In the genomic region with DNA sequence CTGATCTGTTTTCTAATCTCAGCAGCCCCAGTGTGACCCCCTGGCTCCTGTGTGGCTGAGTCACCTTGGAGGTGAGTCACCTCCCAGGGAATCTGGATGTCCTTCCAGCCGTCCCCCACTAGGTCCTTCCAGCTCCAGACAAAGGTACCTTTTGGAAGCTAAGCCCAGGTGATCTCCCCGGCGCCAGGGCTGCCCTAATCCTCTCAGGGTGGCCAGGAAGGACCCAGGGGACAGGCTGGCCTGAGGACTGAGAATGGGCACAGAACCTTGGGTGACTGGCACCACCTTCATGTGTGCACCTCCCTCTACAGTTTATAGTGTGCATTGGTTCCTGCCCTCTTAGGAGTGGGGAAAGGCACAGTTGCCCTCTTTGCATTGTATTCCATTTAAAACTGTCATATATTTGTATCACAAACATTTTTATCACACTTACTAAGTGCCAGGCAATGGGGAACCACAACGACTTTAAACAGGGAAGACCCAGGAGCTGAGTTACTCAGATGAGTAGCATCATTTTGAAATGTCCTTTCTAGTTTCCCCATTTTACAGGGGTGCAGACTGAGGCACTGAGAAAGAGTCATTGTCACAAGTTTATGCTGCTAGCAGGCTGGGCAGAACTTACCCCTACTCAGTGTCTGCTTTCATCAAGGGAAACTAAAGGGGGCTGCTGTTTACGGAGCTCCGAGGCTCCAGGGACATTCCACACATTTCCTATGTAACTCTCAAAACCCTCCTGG, we compare ENCODE assay signal across 1 cellular context.
TF ChIP-seq lines count a peak whose summit lies in the region.

No MANE protein-coding gene starts in this region.

TF ChIP-seq in endothelial cell of umbilical vein, 7 proteins besides CTCF, POLR2A, EP300 and RAD21:
- TF ChIP-seq GATA2 (IDR thresholded peaks at IDR 0.05; ENCODE audit: insufficient read depth, insufficient read length, low read depth, low read length) (no peak), FOS (IDR thresholded peaks at IDR 0.05; ENCODE audit: borderline replicate concordance, insufficient read depth, low read length) (no peak), POLR2AphosphoS5 (IDR thresholded peaks at IDR 0.05; ENCODE audit: insufficient read depth, low read depth, low read length) (no peak)
- TF ChIP-seq, protein P1, sequence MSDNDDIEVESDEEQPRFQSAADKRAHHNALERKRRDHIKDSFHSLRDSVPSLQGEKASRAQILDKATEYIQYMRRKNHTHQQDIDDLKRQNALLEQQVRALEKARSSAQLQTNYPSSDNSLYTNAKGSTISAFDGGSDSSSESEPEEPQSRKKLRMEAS (IDR thresholded peaks at IDR 0.05; ENCODE audit: insufficient read depth, insufficient read length) = no peak
